10 cellular contexts compared by ENCODE assay signal in the genomic region with DNA sequence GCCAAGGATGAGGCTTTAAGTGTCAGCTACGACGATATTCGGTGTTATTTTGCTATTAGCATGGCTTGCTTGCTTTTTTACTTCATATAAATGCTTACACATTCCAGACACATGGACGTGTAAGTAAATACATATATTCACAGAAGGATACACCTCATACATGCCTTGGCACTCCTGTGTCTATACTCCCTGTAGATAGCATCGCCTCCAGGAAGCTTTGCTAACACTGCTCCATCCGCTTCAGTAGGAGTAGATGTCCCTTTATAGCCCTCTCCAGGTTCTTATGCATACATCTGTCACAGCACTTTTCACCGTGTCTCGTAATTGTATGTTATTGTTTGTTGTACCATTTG. TPM values are rescaled to one million over a fixed set of nuclear protein-coding genes. Genes with fewer than 3 reads are reported as not detected.
DNase-seq lines count a peak whose midpoint lies in the region; ATAC-seq, FAIRE-seq and TF ChIP-seq lines count a peak whose summit lies in the region.
"Had no signal": no experiment of that assay in that cellular context is flagged by ENCODE, and none has a peak within 500 bp of the region (broad histone marks: within the 10 kb centered on the region; RNA-seq: fewer than 3 reads in every experiment).

No MANE protein-coding gene starts in this region.

- TF ChIP-seq CTCF in WTC11 (IDR thresholded peaks at IDR 0.05) (no peak), kidney (IDR thresholded peaks at IDR 0.05; ENCODE audit: borderline replicate concordance, extremely low read depth, insufficient read depth) (no peak)

- H3K27me3 Mint-ChIP-seq in T-helper 2 cell treated with Interferon-gamma antibody and Interleukin-4, amounts not matched to agents 5 μg/mL and 100 μg/mL, for 36 hours (ENCODE audit: low read depth) = peaks cover 47% of the 10 kb centered on the region
- peaks cover 33% of the 10 kb centered on the region for H3K27me3 Mint-ChIP-seq in WTC11 (ENCODE audit: low read depth)

- no peaks in the 10 kb centered on the region for H3K9me3 Mint-ChIP-seq in T-helper 2 cell treated with Interferon-gamma antibody and Interleukin-4, amounts not matched to agents 5 μg/mL and 100 μg/mL, for 36 hours
- H3K9me3 Mint-ChIP-seq in WTC11 = no peaks in the 10 kb centered on the region
- H3K9me3 Mint-ChIP-seq: IgD-negative memory B cell; naive thymus-derived CD8-positive, alpha-beta T cell had no signal

- no peak for DNase-seq in T-helper 2 cell treated with Interferon-gamma antibody and Interleukin-4, amounts not matched to agents 5 μg/mL and 100 μg/mL, for 36 hours (ENCODE audit: low spot score)
- DNase-seq in T-helper 2 cell (no peak), WTC11 (ENCODE audit: low spot score) (no peak), kidney (no peak)
- no peak for DNase-seq in stimulated activated CD4-positive, alpha-beta T cell treated with anti-CD3 and anti-CD28 coated beads, Interleukin-2, amount 100 ng/mL, for 48 hours
- DNase-seq: naive thymus-derived CD8-positive, alpha-beta T cell had no signal

- H3K4me1 ChIP-seq in kidney (ENCODE audit: control insufficient read depth in 1 of 2, insufficient read depth in 1 of 2, low read depth in 1 of 2, low read length in 2 of 2) = peaks cover 0 to 3% of the 10 kb centered on the region in 2 donors
- H3K4me1 ChIP-seq in stomach smooth muscle (ENCODE audit: control insufficient read depth, insufficient read depth, low read length) = peaks cover 2% of the 10 kb centered on the region

- CTCF ChIA-PET in WTC11 (lab: Charles Lee) = interaction anchor here (0.6 to 1.0 kb wide), 3 partner anchors 9 to 607 kb away, joined by 3 to 4 read pairs (median 3); no protein-coding TSS in a partner anchor

- peaks cover 4% of the 10 kb centered on the region for H3K4me1 Mint-ChIP-seq in T-helper 2 cell treated with Interferon-gamma antibody and Interleukin-4, amounts not matched to agents 5 μg/mL and 100 μg/mL, for 36 hours (ENCODE audit: low read depth)
- peaks cover 23% of the 10 kb centered on the region for H3K4me1 Mint-ChIP-seq in WTC11

- H3K9me3 ChIP-seq in kidney (ENCODE audit: control insufficient read depth in 1 of 2, low read length in 2 of 2) (no peaks in the 10 kb centered on the region), stomach smooth muscle (ENCODE audit: control insufficient read depth in 2 of 2, low read length in 2 of 2) (no peaks in the 10 kb centered on the region)

- intact Hi-C loops in kidney (cut with DNase I) = no loop called here

- peak overlapping the region; percentile 30 for H3K4me3 Mint-ChIP-seq in T-helper 2 cell treated with Interferon-gamma antibody and Interleukin-4, amounts not matched to agents 5 μg/mL and 100 μg/mL, for 36 hours
- H3K4me3 Mint-ChIP-seq in WTC11 = peak overlapping the region; percentile 59

- H3K9ac ChIP-seq in kidney (ENCODE audit: low read length in 2 of 2) (no peak overlapping the region), stomach smooth muscle (ENCODE audit: low read length in 2 of 2) (peak overlapping the region in 1 of 2 donors; percentile 21)

- H3K4me3 ChIP-seq in kidney (ENCODE audit: low read length in 2 of 2) (peak overlapping the region; percentile 60 to 67), stomach smooth muscle (ENCODE audit: low read length in 2 of 2) (peak overlapping the region; percentile 60 to 76)

- POLR2A ChIA-PET in WTC11 (lab: Charles Lee) = interaction anchor here (0.5 to 0.6 kb wide), 2 partner anchors 140 to 398 kb away, joined by 3 to 4 read pairs; no protein-coding TSS in a partner anchor

- H3K36me3 ChIP-seq in kidney (ENCODE audit: control insufficient read depth in 1 of 2, insufficient read depth in 2 of 2, low read length in 2 of 2) (no peaks in the 10 kb centered on the region), stomach smooth muscle (ENCODE audit: control insufficient read depth in 2 of 2, insufficient read depth in 2 of 2, low read length in 2 of 2) (no peaks in the 10 kb centered on the region)

- no peak overlapping the region for H3K27ac ChIP-seq in kidney (ENCODE audit: low read depth in 2 of 2, low read length in 2 of 2)
- no peak overlapping the region for H3K27ac ChIP-seq in stomach smooth muscle (ENCODE audit: low read length)

- no peaks in the 10 kb centered on the region for H3K36me3 Mint-ChIP-seq in T-helper 2 cell treated with Interferon-gamma antibody and Interleukin-4, amounts not matched to agents 5 μg/mL and 100 μg/mL, for 36 hours (ENCODE audit: low read depth)
- H3K36me3 Mint-ChIP-seq in WTC11 = no peaks in the 10 kb centered on the region
- H3K36me3 Mint-ChIP-seq: IgD-negative memory B cell; naive thymus-derived CD8-positive, alpha-beta T cell had no signal

- H3K27ac Mint-ChIP-seq in T-helper 2 cell treated with Interferon-gamma antibody and Interleukin-4, amounts not matched to agents 5 μg/mL and 100 μg/mL, for 36 hours = no peak overlapping the region
- H3K27ac Mint-ChIP-seq in WTC11 = no peak overlapping the region
- H3K27ac Mint-ChIP-seq: IgD-negative memory B cell had no signal

- ATAC-seq in WTC11 (peak; percentile 36; the same call in 1 of the 2 replicates), GM21723 (IDR thresholded peaks at IDR 0.05; ENCODE audit: unreplicated experiment) (no peak), HG02798 (IDR thresholded peaks at IDR 0.05; ENCODE audit: poor library complexity, unreplicated experiment) (no peak)
- ATAC-seq: naive thymus-derived CD8-positive, alpha-beta T cell had no signal

- no peak for FAIRE-seq in kidney (lab: Jason Lieb, UNC)

- H3K27me3 ChIP-seq in stomach smooth muscle (ENCODE audit: control insufficient read depth in 1 of 2, insufficient read depth in 2 of 2, low read length in 2 of 2) = peaks cover 0 to 3% of the 10 kb centered on the region in 2 donors

TF ChIP-seq in WTC11, 78 proteins besides CTCF, POLR2A, EP300 and RAD21 (continues in another document):
- TF ChIP-seq PRRX2 (CRISPR knock-in tag; IDR thresholded peaks at IDR 0.05) = no peak
- no peak for TF ChIP-seq ZNF317 (CRISPR knock-in tag; IDR thresholded peaks at IDR 0.05; ENCODE audit: borderline replicate concordance, low read depth)
- no peak for TF ChIP-seq OVOL2 (CRISPR knock-in tag; IDR thresholded peaks at IDR 0.05; ENCODE audit: borderline replicate concordance)
- TF ChIP-seq, protein P1, sequence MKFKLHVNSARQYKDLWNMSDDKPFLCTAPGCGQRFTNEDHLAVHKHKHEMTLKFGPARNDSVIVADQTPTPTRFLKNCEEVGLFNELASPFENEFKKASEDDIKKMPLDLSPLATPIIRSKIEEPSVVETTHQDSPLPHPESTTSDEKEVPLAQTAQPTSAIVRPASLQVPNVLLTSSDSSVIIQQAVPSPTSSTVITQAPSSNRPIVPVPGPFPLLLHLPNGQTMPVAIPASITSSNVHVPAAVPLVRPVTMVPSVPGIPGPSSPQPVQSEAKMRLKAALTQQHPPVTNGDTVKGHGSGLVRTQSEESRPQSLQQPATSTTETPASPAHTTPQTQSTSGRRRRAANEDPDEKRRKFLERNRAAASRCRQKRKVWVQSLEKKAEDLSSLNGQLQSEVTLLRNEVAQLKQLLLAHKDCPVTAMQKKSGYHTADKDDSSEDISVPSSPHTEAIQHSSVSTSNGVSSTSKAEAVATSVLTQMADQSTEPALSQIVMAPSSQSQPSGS (CRISPR knock-in tag; IDR thresholded peaks at IDR 0.05; ENCODE audit: borderline replicate concordance, low read depth) = no peak
- TF ChIP-seq ZNF671 (CRISPR knock-in tag; IDR thresholded peaks at IDR 0.05) = no peak
- TF ChIP-seq CBFB (CRISPR knock-in tag; IDR thresholded peaks at IDR 0.05; ENCODE audit: low read depth) = no peak
- TF ChIP-seq ETV6 (CRISPR knock-in tag; IDR thresholded peaks at IDR 0.05) = no peak
- TF ChIP-seq, protein P2, sequence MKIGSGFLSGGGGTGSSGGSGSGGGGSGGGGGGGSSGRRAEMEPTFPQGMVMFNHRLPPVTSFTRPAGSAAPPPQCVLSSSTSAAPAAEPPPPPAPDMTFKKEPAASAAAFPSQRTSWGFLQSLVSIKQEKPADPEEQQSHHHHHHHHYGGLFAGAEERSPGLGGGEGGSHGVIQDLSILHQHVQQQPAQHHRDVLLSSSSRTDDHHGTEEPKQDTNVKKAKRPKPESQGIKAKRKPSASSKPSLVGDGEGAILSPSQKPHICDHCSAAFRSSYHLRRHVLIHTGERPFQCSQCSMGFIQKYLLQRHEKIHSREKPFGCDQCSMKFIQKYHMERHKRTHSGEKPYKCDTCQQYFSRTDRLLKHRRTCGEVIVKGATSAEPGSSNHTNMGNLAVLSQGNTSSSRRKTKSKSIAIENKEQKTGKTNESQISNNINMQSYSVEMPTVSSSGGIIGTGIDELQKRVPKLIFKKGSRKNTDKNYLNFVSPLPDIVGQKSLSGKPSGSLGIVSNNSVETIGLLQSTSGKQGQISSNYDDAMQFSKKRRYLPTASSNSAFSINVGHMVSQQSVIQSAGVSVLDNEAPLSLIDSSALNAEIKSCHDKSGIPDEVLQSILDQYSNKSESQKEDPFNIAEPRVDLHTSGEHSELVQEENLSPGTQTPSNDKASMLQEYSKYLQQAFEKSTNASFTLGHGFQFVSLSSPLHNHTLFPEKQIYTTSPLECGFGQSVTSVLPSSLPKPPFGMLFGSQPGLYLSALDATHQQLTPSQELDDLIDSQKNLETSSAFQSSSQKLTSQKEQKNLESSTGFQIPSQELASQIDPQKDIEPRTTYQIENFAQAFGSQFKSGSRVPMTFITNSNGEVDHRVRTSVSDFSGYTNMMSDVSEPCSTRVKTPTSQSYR (CRISPR knock-in tag; IDR thresholded peaks at IDR 0.05) = no peak
- TF ChIP-seq FOXJ3 (CRISPR knock-in tag; IDR thresholded peaks at IDR 0.05; ENCODE audit: borderline replicate concordance) = no peak
- TF ChIP-seq, protein P3, sequence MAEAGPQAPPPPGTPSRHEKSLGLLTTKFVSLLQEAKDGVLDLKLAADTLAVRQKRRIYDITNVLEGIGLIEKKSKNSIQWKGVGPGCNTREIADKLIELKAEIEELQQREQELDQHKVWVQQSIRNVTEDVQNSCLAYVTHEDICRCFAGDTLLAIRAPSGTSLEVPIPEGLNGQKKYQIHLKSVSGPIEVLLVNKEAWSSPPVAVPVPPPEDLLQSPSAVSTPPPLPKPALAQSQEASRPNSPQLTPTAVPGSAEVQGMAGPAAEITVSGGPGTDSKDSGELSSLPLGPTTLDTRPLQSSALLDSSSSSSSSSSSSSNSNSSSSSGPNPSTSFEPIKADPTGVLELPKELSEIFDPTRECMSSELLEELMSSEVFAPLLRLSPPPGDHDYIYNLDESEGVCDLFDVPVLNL (CRISPR knock-in tag; IDR thresholded peaks at IDR 0.05; ENCODE audit: borderline replicate concordance, low read depth) = no peak
- TF ChIP-seq MXD4 (CRISPR knock-in tag; IDR thresholded peaks at IDR 0.05; ENCODE audit: borderline replicate concordance) = no peak
- no peak for TF ChIP-seq NR1H2 (CRISPR knock-in tag; IDR thresholded peaks at IDR 0.05)

RNA-seq across cellular contexts. Expression of a gene that starts 27.5 kb away (rescaled TPM):
- total RNA-seq in WTC11 (2021) (16.9 to 23.3 TPM (median 18.7 TPM) in 3 replicates), kidney (83.7 TPM)
- polyA plus RNA-seq in kidney (ENCODE audit: insufficient read depth, low read depth, low replicate concordance) = 48.5 TPM
